Comparison of ENCODE assay signal across 8 cellular contexts in the genomic region with DNA sequence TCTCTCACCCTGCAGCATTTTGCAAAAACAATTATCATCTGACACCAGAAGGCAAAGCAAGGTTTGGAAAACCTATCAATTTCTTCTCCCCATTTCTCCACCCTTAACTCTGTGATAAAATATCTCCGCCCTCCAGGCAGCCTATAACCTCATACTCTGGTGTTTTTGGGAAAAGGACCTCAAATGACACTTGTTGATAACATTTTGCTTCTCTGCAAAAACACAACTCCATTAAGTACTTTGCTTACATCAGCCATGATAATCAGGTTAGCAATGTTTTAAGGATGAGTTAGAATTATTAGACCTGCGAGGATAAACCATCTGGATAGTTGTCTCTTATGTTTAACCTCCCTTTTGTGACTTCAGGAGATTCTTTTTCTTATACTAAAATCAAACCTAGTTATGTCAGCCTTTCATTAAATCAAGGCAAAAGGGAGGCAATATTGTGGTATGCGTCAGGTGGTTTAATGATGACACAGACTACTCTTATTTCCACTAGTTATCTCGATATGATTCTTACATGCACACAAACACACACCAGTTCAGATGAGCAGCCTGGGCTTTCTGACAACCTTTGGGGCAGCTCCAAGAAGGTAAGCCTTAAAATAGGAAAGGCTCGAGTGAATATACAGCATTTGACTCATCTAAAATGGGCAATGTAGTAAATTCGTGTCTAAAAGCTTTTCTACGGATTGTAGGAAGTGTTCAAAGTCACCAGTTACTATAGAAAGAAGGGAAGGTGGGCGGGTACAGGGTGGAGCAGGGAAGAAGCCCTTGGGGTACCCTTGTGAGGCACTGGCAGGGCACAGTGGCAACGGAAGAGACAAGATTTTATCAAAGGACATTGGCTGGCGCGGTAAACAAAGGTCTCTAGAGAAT. TPM values are rescaled to one million over a fixed set of nuclear protein-coding genes. Genes with fewer than 3 reads are reported as not detected.
DNase-seq lines count a peak whose midpoint lies in the region; ATAC-seq and TF ChIP-seq lines count a peak whose summit lies in the region.

No MANE protein-coding gene starts in this region.

- no peak for DNase-seq in HAP-1 (ENCODE audit: low spot score in 2 of 2)
- DNase-seq in activated B cell treated with CpG ODN at 0.5 μM for 24 hours, result no peak
- no peak for DNase-seq in fibroblast of pulmonary artery (ENCODE audit: low read depth)
- DNase-seq in stimulated activated CD4-positive, alpha-beta T cell treated with anti-CD3 and anti-CD28 coated beads, Interleukin-15, amount 100 ng/mL, for 24 hours, result peak; percentile 60
- DNase-seq in AML-193 (lab: John Stamatoyannopoulos, UW), result no peak
- DNase-seq in hippocampal formation (lab: John Stamatoyannopoulos, UW), result no peak
- DNase-seq in NCI-H510A (lab: John Stamatoyannopoulos, UW), result no peak

- TF ChIP-seq CTCF in activated B cell treated with CpG ODN at 0.5 μM for 24 hours (IDR thresholded peaks at IDR 0.05) (no peak), fibroblast of pulmonary artery (IDR thresholded peaks at IDR 0.05; ENCODE audit: low read length, missing control alignments) (no peak)

- H3K4me3 Mint-ChIP-seq in activated B cell treated with CpG ODN at 0.5 μM for 24 hours, result peak overlapping the region; percentile 86

- H3K4me1 Mint-ChIP-seq in activated B cell treated with CpG ODN at 0.5 μM for 24 hours, result peaks cover 22% of the 10 kb centered on the region

- no peaks in the 10 kb centered on the region for H3K36me3 ChIP-seq in HAP-1 (replicated peaks)

- H3K4me3 ChIP-seq in HAP-1, result peak overlapping the region; percentile 56
- H3K4me3 ChIP-seq in fibroblast of pulmonary artery (replicated peaks; ENCODE audit: low read depth, low read length), result peak overlapping the region; percentile 69

- H3K4me1 ChIP-seq in HAP-1, result no peaks in the 10 kb centered on the region

- no peaks in the 10 kb centered on the region for H3K27me3 ChIP-seq in HAP-1 (ENCODE audit: low read depth)

- no peaks in the 10 kb centered on the region for H3K9me3 Mint-ChIP-seq in activated B cell treated with CpG ODN at 0.5 μM for 24 hours

- no peaks in the 10 kb centered on the region for H3K36me3 Mint-ChIP-seq in activated B cell treated with CpG ODN at 0.5 μM for 24 hours (ENCODE audit: low read depth)

- intact Hi-C loops in activated B cell treated with CpG ODN at 0.5 μM for 24 hours (cut with micrococcal nuclease), result loop anchor here (1.0 to 5.0 kb wide), 6 partner anchors 88 to 857 kb away; a partner anchor contains a TSS

- no peaks in the 10 kb centered on the region for H3K27me3 Mint-ChIP-seq in activated B cell treated with CpG ODN at 0.5 μM for 24 hours

- in situ Hi-C loops in HAP-1 (cut with MboI; ENCODE audit: low sequenced_read_pairs), result no loop called here

- POLR2A ChIA-PET in activated B cell treated with CpG ODN at 0.5 μM for 24 hours (lab: Charles Lee), result interaction anchor here (0.6 to 1.9 kb wide), 2 partner anchors 60 to 124 kb away, joined by 3 to 21 read pairs; no protein-coding TSS in a partner anchor

- CTCF ChIA-PET in activated B cell treated with CpG ODN at 0.5 μM for 24 hours (lab: Charles Lee), result interaction anchor here (1.0 to 4.9 kb wide), 4 partner anchors 18 to 143 kb away, joined by 3 to 53 read pairs (median 6); no protein-coding TSS in a partner anchor

- ATAC-seq in activated B cell treated with CpG ODN at 0.5 μM for 24 hours (ENCODE audit: low read depth) (no peak), GM21737 (IDR thresholded peaks at IDR 0.05; ENCODE audit: unreplicated experiment) (no peak)

- H3K27ac Mint-ChIP-seq in activated B cell treated with CpG ODN at 0.5 μM for 24 hours, result peak overlapping the region; percentile 77

- H3K9me3 ChIP-seq in HAP-1, result no peaks in the 10 kb centered on the region

RNA-seq across cellular contexts. Expression of a gene that starts 2.1 kb away (rescaled TPM):
- total RNA-seq in activated B cell treated with CpG ODN at 0.5 μM for 24 hours, result 43.3 and 43.7 TPM in 2 replicates
